Comparison of ENCODE assay signal across 10 cellular contexts in genomic region chr6:121951918-121952379, GRCh38.
DNase-seq lines count a peak whose midpoint lies in the region; ATAC-seq and TF ChIP-seq lines count a peak whose summit lies in the region.
"Had no signal": no experiment of that assay in that cellular context is flagged by ENCODE, and none has a peak within 500 bp of the region (broad histone marks: within the 10 kb centered on the region; RNA-seq: fewer than 3 reads in every experiment).

No MANE protein-coding gene starts in this region.

- H3K27ac Mint-ChIP-seq in naive thymus-derived CD8-positive, alpha-beta T cell: no peak overlapping the region
- H3K27ac Mint-ChIP-seq in Calu3 (ENCODE audit: unreplicated experiment): no peak overlapping the region
- H3K27ac Mint-ChIP-seq in activated T-cell treated with anti-CD3 and anti-CD28 coated beads, Interleukin-2, amount 50 U/mL, for 72 hours: no peak overlapping the region
- H3K27ac Mint-ChIP-seq: activated CD4-positive, alpha-beta memory T cell treated with anti-CD3 and anti-CD28 coated beads for 36 hours had no signal

- peaks cover 0 to 6% (median 0%) of the 10 kb centered on the region in 9 donors for H3K9me3 Mint-ChIP-seq in naive thymus-derived CD8-positive, alpha-beta T cell
- H3K9me3 Mint-ChIP-seq in Calu3 (ENCODE audit: low read depth, unreplicated experiment): peaks cover 3% of the 10 kb centered on the region
- H3K9me3 Mint-ChIP-seq in activated T-cell treated with anti-CD3 and anti-CD28 coated beads, Interleukin-2, amount 50 U/mL, for 72 hours: peaks cover 0 to 3% of the 10 kb centered on the region in 2 donors

- H3K4me3 ChIP-seq in retinal pigment epithelial cell (ENCODE audit: low read length): no peak overlapping the region

- TF ChIP-seq CTCF in retinal pigment epithelial cell (conservative IDR thresholded peaks at IDR 0.05; ENCODE audit: low read depth, low read length) (no peak), Calu3 (IDR thresholded peaks at IDR 0.05; ENCODE audit: unreplicated experiment) (no peak)

- intact Hi-C loops in Calu3 (cut with micrococcal nuclease; ENCODE audit: unreplicated experiment): no loop called here

- BruUV-seq in Calu3 (replicated peaks; lab: Mats Ljungman, UMichigan): no TSS peak

- POLR2A ChIA-PET in naive thymus-derived CD8-positive, alpha-beta T cell (lab: Charles Lee): no interaction called here

- H3K27ac ChIP-seq in epithelial cell of prostate: peak overlapping the region; percentile 45

- H3K4me3 Mint-ChIP-seq in naive thymus-derived CD8-positive, alpha-beta T cell: no peak overlapping the region
- H3K4me3 Mint-ChIP-seq in Calu3 (ENCODE audit: low read depth, unreplicated experiment): no peak overlapping the region
- no peak overlapping the region for H3K4me3 Mint-ChIP-seq in activated T-cell treated with anti-CD3 and anti-CD28 coated beads, Interleukin-2, amount 50 U/mL, for 72 hours
- H3K4me3 Mint-ChIP-seq: activated CD4-positive, alpha-beta memory T cell treated with anti-CD3 and anti-CD28 coated beads for 36 hours had no signal

- CTCF ChIA-PET in Calu3 (lab: Charles Lee): no interaction called here

- DNase-seq in GM03348 (ENCODE audit: low spot score) (peak; percentile 64), RPMI7951 (ENCODE audit: low read depth) (peak; percentile 94), epithelial cell of prostate (ENCODE audit: low read depth, low spot score) (peak; percentile 44), retinal pigment epithelial cell (ENCODE audit: low read depth) (peak; percentile 89), Calu3 (no peak), NCI-H82 (lab: John Stamatoyannopoulos, UW) (no peak)
- no peak for DNase-seq in naive thymus-derived CD8-positive, alpha-beta T cell
- DNase-seq in activated T-cell treated with anti-CD3 and anti-CD28 coated beads, Interleukin-2, amount 50 U/mL, for 72 hours: no peak
- DNase-seq: activated CD4-positive, alpha-beta memory T cell treated with anti-CD3 and anti-CD28 coated beads for 36 hours had no signal

- H3K4me1 Mint-ChIP-seq in naive thymus-derived CD8-positive, alpha-beta T cell: peaks cover 0 to 5% (median 0%) of the 10 kb centered on the region in 4 donors
- H3K4me1 Mint-ChIP-seq in Calu3 (ENCODE audit: low read depth, unreplicated experiment): no peaks in the 10 kb centered on the region
- no peaks in the 10 kb centered on the region for H3K4me1 Mint-ChIP-seq in activated T-cell treated with anti-CD3 and anti-CD28 coated beads, Interleukin-2, amount 50 U/mL, for 72 hours (ENCODE audit: low read depth)

- no peaks in the 10 kb centered on the region for H3K36me3 Mint-ChIP-seq in naive thymus-derived CD8-positive, alpha-beta T cell
- H3K36me3 Mint-ChIP-seq in Calu3 (ENCODE audit: insufficient read depth, unreplicated experiment): no peaks in the 10 kb centered on the region
- H3K36me3 Mint-ChIP-seq in activated T-cell treated with anti-CD3 and anti-CD28 coated beads, Interleukin-2, amount 50 U/mL, for 72 hours (ENCODE audit: insufficient read depth in 2 of 2): no peaks in the 10 kb centered on the region
- H3K36me3 Mint-ChIP-seq: activated CD4-positive, alpha-beta memory T cell treated with anti-CD3 and anti-CD28 coated beads for 36 hours had no signal

- H3K27me3 Mint-ChIP-seq in naive thymus-derived CD8-positive, alpha-beta T cell: peaks cover 0 to 11% (median 3%) of the 10 kb centered on the region in 5 donors
- no peaks in the 10 kb centered on the region for H3K27me3 Mint-ChIP-seq in Calu3 (ENCODE audit: unreplicated experiment)
- peaks cover 6% of the 10 kb centered on the region for H3K27me3 Mint-ChIP-seq in activated T-cell treated with anti-CD3 and anti-CD28 coated beads, Interleukin-2, amount 50 U/mL, for 72 hours (ENCODE audit: low read depth)
- H3K27me3 Mint-ChIP-seq: activated CD4-positive, alpha-beta memory T cell treated with anti-CD3 and anti-CD28 coated beads for 36 hours had no signal

- no peak for ATAC-seq in naive thymus-derived CD8-positive, alpha-beta T cell
- no peak for ATAC-seq in activated T-cell treated with anti-CD3 and anti-CD28 coated beads, Interleukin-2, amount 50 U/mL, for 72 hours (replicated peaks in 1 of 2)
- ATAC-seq: left lobe of liver had no signal

Comparison
In these comparisons a context has a peak if more than half of its experiments do, and no peak if none do; other contexts are left out.
1. DNase-seq: peak in GM03348 (single experiment), RPMI7951 (single experiment), epithelial cell of prostate (single experiment) and retinal pigment epithelial cell (single experiment); none in naive thymus-derived CD8-positive, alpha-beta T cell (0 of 10), Calu3 (single experiment), activated T-cell treated with anti-CD3 and anti-CD28 coated beads, Interleukin-2, amount 50 U/mL, for 72 hours (0 of 2) and NCI-H82 (single experiment).